ENCODE assay signal across 2 cellular contexts in genomic region chr6:142132625-142133024, GRCh38.
TF ChIP-seq lines count a peak whose summit lies in the region.

GJE1 (plus strand) TSS chr6:142132925; CDS start chr6:142133159, 234 bp downstream.

TF ChIP-seq in GM23338, 12 proteins besides CTCF, POLR2A, EP300 and RAD21 (continued from another document):
- TF ChIP-seq, protein P1, sequence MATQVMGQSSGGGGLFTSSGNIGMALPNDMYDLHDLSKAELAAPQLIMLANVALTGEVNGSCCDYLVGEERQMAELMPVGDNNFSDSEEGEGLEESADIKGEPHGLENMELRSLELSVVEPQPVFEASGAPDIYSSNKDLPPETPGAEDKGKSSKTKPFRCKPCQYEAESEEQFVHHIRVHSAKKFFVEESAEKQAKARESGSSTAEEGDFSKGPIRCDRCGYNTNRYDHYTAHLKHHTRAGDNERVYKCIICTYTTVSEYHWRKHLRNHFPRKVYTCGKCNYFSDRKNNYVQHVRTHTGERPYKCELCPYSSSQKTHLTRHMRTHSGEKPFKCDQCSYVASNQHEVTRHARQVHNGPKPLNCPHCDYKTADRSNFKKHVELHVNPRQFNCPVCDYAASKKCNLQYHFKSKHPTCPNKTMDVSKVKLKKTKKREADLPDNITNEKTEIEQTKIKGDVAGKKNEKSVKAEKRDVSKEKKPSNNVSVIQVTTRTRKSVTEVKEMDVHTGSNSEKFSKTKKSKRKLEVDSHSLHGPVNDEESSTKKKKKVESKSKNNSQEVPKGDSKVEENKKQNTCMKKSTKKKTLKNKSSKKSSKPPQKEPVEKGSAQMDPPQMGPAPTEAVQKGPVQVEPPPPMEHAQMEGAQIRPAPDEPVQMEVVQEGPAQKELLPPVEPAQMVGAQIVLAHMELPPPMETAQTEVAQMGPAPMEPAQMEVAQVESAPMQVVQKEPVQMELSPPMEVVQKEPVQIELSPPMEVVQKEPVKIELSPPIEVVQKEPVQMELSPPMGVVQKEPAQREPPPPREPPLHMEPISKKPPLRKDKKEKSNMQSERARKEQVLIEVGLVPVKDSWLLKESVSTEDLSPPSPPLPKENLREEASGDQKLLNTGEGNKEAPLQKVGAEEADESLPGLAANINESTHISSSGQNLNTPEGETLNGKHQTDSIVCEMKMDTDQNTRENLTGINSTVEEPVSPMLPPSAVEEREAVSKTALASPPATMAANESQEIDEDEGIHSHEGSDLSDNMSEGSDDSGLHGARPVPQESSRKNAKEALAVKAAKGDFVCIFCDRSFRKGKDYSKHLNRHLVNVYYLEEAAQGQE (IDR thresholded peaks at IDR 0.05; ENCODE audit: unreplicated experiment) = no peak
- no peak for TF ChIP-seq ZNF462 (CRISPR knock-in tag; IDR thresholded peaks at IDR 0.05)
- TF ChIP-seq NANOG (IDR thresholded peaks at IDR 0.05; ENCODE audit: borderline replicate concordance) = no peak
- TF ChIP-seq POLR2AphosphoS5 (IDR thresholded peaks at IDR 0.05; ENCODE audit: low read depth) = no peak
- TF ChIP-seq CREB1 (CRISPR knock-in tag; IDR thresholded peaks at IDR 0.05; ENCODE audit: low read depth) = no peak
- TF ChIP-seq EZH2phosphoT487 (IDR thresholded peaks at IDR 0.05; ENCODE audit: unreplicated experiment) = no peak
- TF ChIP-seq STAT1 (IDR thresholded peaks at IDR 0.05; ENCODE audit: unreplicated experiment) = no peak
- TF ChIP-seq, protein P2, sequence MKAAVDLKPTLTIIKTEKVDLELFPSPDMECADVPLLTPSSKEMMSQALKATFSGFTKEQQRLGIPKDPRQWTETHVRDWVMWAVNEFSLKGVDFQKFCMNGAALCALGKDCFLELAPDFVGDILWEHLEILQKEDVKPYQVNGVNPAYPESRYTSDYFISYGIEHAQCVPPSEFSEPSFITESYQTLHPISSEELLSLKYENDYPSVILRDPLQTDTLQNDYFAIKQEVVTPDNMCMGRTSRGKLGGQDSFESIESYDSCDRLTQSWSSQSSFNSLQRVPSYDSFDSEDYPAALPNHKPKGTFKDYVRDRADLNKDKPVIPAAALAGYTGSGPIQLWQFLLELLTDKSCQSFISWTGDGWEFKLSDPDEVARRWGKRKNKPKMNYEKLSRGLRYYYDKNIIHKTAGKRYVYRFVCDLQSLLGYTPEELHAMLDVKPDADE (IDR thresholded peaks at IDR 0.05) = no peak
- no peak for TF ChIP-seq JUNB (IDR thresholded peaks at IDR 0.05; ENCODE audit: unreplicated experiment)
- TF ChIP-seq EZH2 (IDR thresholded peaks at IDR 0.05; ENCODE audit: low read depth, unreplicated experiment) = no peak
- TF ChIP-seq ZNF331 (CRISPR knock-in tag; IDR thresholded peaks at IDR 0.05; ENCODE audit: low read depth) = no peak

TF ChIP-seq in H1, 55 proteins besides CTCF, POLR2A, EP300 and RAD21:
- TF ChIP-seq ASH2L (IDR thresholded peaks at IDR 0.05; ENCODE audit: low read length) (no peak), RBBP5 (IDR thresholded peaks at IDR 0.05; ENCODE audit: borderline replicate concordance, low read depth, low read length) (no peak), BRCA1 (IDR thresholded peaks at IDR 0.05; ENCODE audit: low read depth, low read length) (no peak), KDM4A (IDR thresholded peaks at IDR 0.05; ENCODE audit: low read depth, low read length, severe bottlenecking) (no peak), KDM1A (IDR thresholded peaks at IDR 0.05; ENCODE audit: borderline replicate concordance, low read length) (no peak), KDM5A (IDR thresholded peaks at IDR 0.05; ENCODE audit: low read length) (no peak), PHF8 (conservative IDR thresholded peaks at IDR 0.05; ENCODE audit: low read depth, low read length) (no peak), EGR1 (IDR thresholded peaks at IDR 0.05; ENCODE audit: borderline replicate concordance, low read depth, low read length) (no peak), GABPA (IDR thresholded peaks at IDR 0.05; ENCODE audit: borderline replicate concordance, insufficient read depth, low read length) (no peak), BACH1 (IDR thresholded peaks at IDR 0.05; ENCODE audit: low read length) (no peak), CEBPB (IDR thresholded peaks at IDR 0.05; ENCODE audit: low read depth, low read length) (no peak), ZNF274 (IDR thresholded peaks at IDR 0.05; ENCODE audit: borderline replicate concordance, extremely low read depth, low read length) (no peak), SRF (IDR thresholded peaks at IDR 0.05; ENCODE audit: low read depth, low read length) (no peak), TEAD4 (IDR thresholded peaks at IDR 0.05; ENCODE audit: low read depth, low read length) (no peak)
- TF ChIP-seq, protein P3, sequence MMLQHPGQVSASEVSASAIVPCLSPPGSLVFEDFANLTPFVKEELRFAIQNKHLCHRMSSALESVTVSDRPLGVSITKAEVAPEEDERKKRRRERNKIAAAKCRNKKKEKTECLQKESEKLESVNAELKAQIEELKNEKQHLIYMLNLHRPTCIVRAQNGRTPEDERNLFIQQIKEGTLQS (IDR thresholded peaks at IDR 0.05; ENCODE audit: insufficient read depth, low read depth, low read length) = no peak
